ENCODE assay signal across 11 cellular contexts in the genomic region with DNA sequence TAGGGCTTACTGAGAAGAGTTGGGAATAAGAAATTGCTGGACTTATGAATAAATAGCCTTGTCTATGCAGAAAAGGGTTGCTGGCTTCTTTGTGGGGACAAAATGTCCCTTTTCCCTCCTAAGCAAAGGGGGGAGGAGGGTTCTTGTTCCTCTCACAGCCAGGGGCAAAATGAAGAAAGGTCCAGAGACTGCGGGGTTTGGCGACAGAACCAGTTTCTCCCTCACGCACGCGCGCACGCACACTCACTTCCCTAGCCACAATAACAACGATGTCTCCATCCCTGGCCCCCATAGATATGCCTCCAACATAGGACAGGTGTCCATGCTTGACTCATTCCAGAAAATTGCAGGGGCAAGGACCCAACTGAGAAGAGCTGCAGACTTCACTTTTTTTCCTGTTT. TPM values are rescaled to one million over a fixed set of nuclear protein-coding genes. Genes with fewer than 3 reads are reported as not detected.
DNase-seq lines count a peak whose midpoint lies in the region; ATAC-seq, FAIRE-seq and TF ChIP-seq lines count a peak whose summit lies in the region.
"Had no signal": no experiment of that assay in that cellular context is flagged by ENCODE, and none has a peak within 500 bp of the region (broad histone marks: within the 10 kb centered on the region; RNA-seq: fewer than 3 reads in every experiment).

No MANE protein-coding gene starts in this region.

- H3K9me2 ChIP-seq in Loucy (replicated peaks; ENCODE audit: low read depth, low read length): no peaks in the 10 kb centered on the region

- no peak for ATAC-seq in A549
- ATAC-seq in GM19467 (IDR thresholded peaks at IDR 0.05; ENCODE audit: unreplicated experiment): no peak

- peaks cover 6% of the 10 kb centered on the region for H3K27me3 Mint-ChIP-seq in endothelial cell (ENCODE audit: unreplicated experiment)
- no peaks in the 10 kb centered on the region for H3K27me3 Mint-ChIP-seq in nephron (ENCODE audit: low read depth)

- no peak for FAIRE-seq in A549 (lab: Jason Lieb, UNC)

- peak overlapping the region; percentile 91 to 98 for H3K27ac ChIP-seq in A549

- H3K27ac Mint-ChIP-seq in endothelial cell (ENCODE audit: unreplicated experiment): no peak overlapping the region
- H3K27ac Mint-ChIP-seq in nephron: peak overlapping the region; percentile 95 to 98 (median 96)

- no peak for TF ChIP-seq EP300 in A549 (IDR thresholded peaks at IDR 0.05)

- H2AFZ ChIP-seq in Loucy (ENCODE audit: low read length): no peak overlapping the region

- DNase-seq in A549 (ENCODE audit: low read depth in 1 of 2, low spot score in 1 of 2): no peak
- DNase-seq in endothelial cell (ENCODE audit: low spot score): no peak
- no peak for DNase-seq in activated CD8-positive, alpha-beta memory T cell treated with anti-CD3 and anti-CD28 coated beads, Interleukin-2, amount 50 U/mL, for 48 hours
- no peak for DNase-seq in stimulated activated CD4-positive, alpha-beta T cell treated with anti-CD3 and anti-CD28 coated beads, Interleukin-4, amount 100 ng/mL, for 1 hour
- no peak for DNase-seq in activated naive CD4-positive, alpha-beta T cell treated with anti-CD3 and anti-CD28 coated beads, Interleukin-2, amount 50 U/mL, for 16 hours
- DNase-seq: effector CD8-positive, alpha-beta T cell; Karpas-422; stimulated activated CD4-positive, alpha-beta T cell treated with anti-CD3 and anti-CD28 coated beads, Interleukin-15, amount 100 ng/mL, for 24 hours had no signal

- peaks cover 42% of the 10 kb centered on the region for H3K4me1 Mint-ChIP-seq in endothelial cell (ENCODE audit: unreplicated experiment)
- H3K4me1 Mint-ChIP-seq in nephron: peaks cover 61% of the 10 kb centered on the region

- CTCF ChIA-PET in A549 (lab: Yijun Ruan, JAX): interaction anchor here (1.3 to 34.5 kb wide), 4 partner anchors 8 to 1025 kb away, joined by 5 to 373 read pairs (median 7); no protein-coding TSS in a partner anchor

- H3K4me2 ChIP-seq in A549 (peak overlapping the region; percentile 98), Loucy (ENCODE audit: low read depth, low read length, poor library complexity, severe bottlenecking) (peak overlapping the region; percentile 88)

- 81% methylated on average over 8 of the region's 8 CpGs for WGBS in A549 (ENCODE audit: missing lambda C conversion rate)

- no peak for TF ChIP-seq RAD21 in A549 (conservative IDR thresholded peaks at IDR 0.05 in 1 of 2, IDR thresholded peaks at IDR 0.05 in 1 of 2)

- peak overlapping the region; percentile 96; the same call in 2 of the 3 replicates for H3K4me3 ChIP-seq in A549
- peak overlapping the region; percentile 88 for H3K4me3 ChIP-seq in Loucy (ENCODE audit: low read length, poor library complexity, severe bottlenecking)

- peaks cover 81% of the 10 kb centered on the region for H3K79me2 ChIP-seq in Loucy (ENCODE audit: insufficient read depth, low read length)

- no peaks in the 10 kb centered on the region for H3K9me3 ChIP-seq in A549
- H3K9me3 ChIP-seq in Loucy (ENCODE audit: insufficient read depth, low read depth, low read length): no peaks in the 10 kb centered on the region

- H3K36me3 ChIP-seq in Loucy (ENCODE audit: insufficient read depth, low read length): no peaks in the 10 kb centered on the region

- H3K36me3 Mint-ChIP-seq in endothelial cell (ENCODE audit: low read depth, unreplicated experiment): peaks cover 3% of the 10 kb centered on the region
- H3K36me3 Mint-ChIP-seq in nephron (ENCODE audit: low read depth): no peaks in the 10 kb centered on the region

- H3K27me3 ChIP-seq in Loucy (ENCODE audit: insufficient read depth, low read length, poor library complexity, severe bottlenecking): no peaks in the 10 kb centered on the region

- no peak for TF ChIP-seq POLR2A in A549 (IDR thresholded peaks at IDR 0.05; ENCODE audit: low read length)

- TF ChIP-seq CTCF in A549 (IDR thresholded peaks at IDR 0.05) (no peak), Loucy (conservative IDR thresholded peaks at IDR 0.05; ENCODE audit: low read length) (no peak), endothelial cell (IDR thresholded peaks at IDR 0.05; ENCODE audit: unreplicated experiment) (no peak), nephron (IDR thresholded peaks at IDR 0.05; ENCODE audit: unreplicated experiment in 3 of 3) (no peak)

- peaks cover 75% of the 10 kb centered on the region for H4K20me1 ChIP-seq in Loucy (ENCODE audit: insufficient read depth, low read length, poor library complexity, severe bottlenecking)

- no peaks in the 10 kb centered on the region for H3F3A ChIP-seq in Loucy (ENCODE audit: low read depth)

- POLR2A ChIA-PET in A549 (lab: Yijun Ruan, JAX): interaction anchor here (1.2 to 1.4 kb wide), 2 partner anchors 99 to 123 kb away, joined by 3 to 12 read pairs; no protein-coding TSS in a partner anchor

- H3K9me3 Mint-ChIP-seq in endothelial cell (ENCODE audit: unreplicated experiment) (no peaks in the 10 kb centered on the region), nephron (no peaks in the 10 kb centered on the region)

- peak overlapping the region; percentile 89 for H3K4me3 Mint-ChIP-seq in endothelial cell (ENCODE audit: unreplicated experiment)
- H3K4me3 Mint-ChIP-seq in nephron: peak overlapping the region; percentile 95 to 99 (median 99)

- peak overlapping the region; percentile 98 for H3K9ac ChIP-seq in Loucy (ENCODE audit: low read depth, low read length, poor library complexity, severe bottlenecking)

- H3K4me1 ChIP-seq in A549 (peaks cover 61% of the 10 kb centered on the region), Loucy (ENCODE audit: insufficient read depth, low read length, poor library complexity, severe bottlenecking) (peaks cover 46% of the 10 kb centered on the region)

TF ChIP-seq in A549, 52 proteins besides CTCF, POLR2A, EP300 and RAD21:
- TF ChIP-seq RARB (CRISPR knock-in tag; IDR thresholded peaks at IDR 0.05) (no peak), ATOH8 (CRISPR knock-in tag; IDR thresholded peaks at IDR 0.05; ENCODE audit: low read depth) (no peak), SREBF2 (IDR thresholded peaks at IDR 0.05) (no peak), POLR2AphosphoS2 (conservative IDR thresholded peaks at IDR 0.05; ENCODE audit: low read length) (no peak), CHD2 (IDR thresholded peaks at IDR 0.05; ENCODE audit: low read length, partially characterized antibody) (no peak), GATA3 (IDR thresholded peaks at IDR 0.05; ENCODE audit: borderline replicate concordance) (no peak), HEYL (CRISPR knock-in tag; IDR thresholded peaks at IDR 0.05) (no peak), REST (IDR thresholded peaks at IDR 0.05) (no peak), PHF8 (IDR thresholded peaks at IDR 0.05; ENCODE audit: borderline replicate concordance, low read depth) (no peak), SMC3 (IDR thresholded peaks at IDR 0.05) (no peak), FOXS1 (CRISPR knock-in tag; IDR thresholded peaks at IDR 0.05) (no peak), ELK1 (IDR thresholded peaks at IDR 0.05; ENCODE audit: low read depth, low read length) (no peak), ZC3H11A (IDR thresholded peaks at IDR 0.05) (no peak)

RNA-seq across cellular contexts. Expression of gene ZMIZ1, which starts 3.3 kb away (rescaled TPM):
- polyA plus RNA-seq in A549 (2011; rRNA removed) (8.1 and 14.7 TPM in 2 replicates), A549 (2017; fragmentation: RNase III; extraction: RNeasy Plus Mini Kit Qiagen cat#74134 plus additional on column Dnase treatment) (29.1 to 30.3 TPM (median 30.1 TPM) in 3 replicates)
- 31.6 and 42.1 TPM in 2 replicates for polyA plus RNA-seq in A549 (2012; cell fraction: cytosol; rRNA removed)
- 63.3 and 68.3 TPM in 2 replicates for polyA plus RNA-seq in A549 (2012; cell fraction: nucleus; rRNA removed)
- polyA minus RNA-seq in A549 (2011; rRNA and poly(A)+ RNA removed): 16.1 and 17.8 TPM in 2 replicates
- 102 TPM for total RNA-seq in endothelial cell (ENCODE audit: unreplicated experiment)
